Comparison of ENCODE assay signal across 10 cellular contexts in genomic region chr6:71404145-71404966, GRCh38.
DNase-seq lines count a peak whose midpoint lies in the region; ATAC-seq, FAIRE-seq and TF ChIP-seq lines count a peak whose summit lies in the region.
"Had no signal": no experiment of that assay in that cellular context is flagged by ENCODE, and none has a peak within 500 bp of the region (broad histone marks: within the 10 kb centered on the region; RNA-seq: fewer than 3 reads in every experiment).

No MANE protein-coding gene starts in this region.

- H3K27ac Mint-ChIP-seq in naive thymus-derived CD4-positive, alpha-beta T cell, result no peak overlapping the region

- TF ChIP-seq CTCF in heart right ventricle (IDR thresholded peaks at IDR 0.05) (no peak), retinal pigment epithelial cell (conservative IDR thresholded peaks at IDR 0.05; ENCODE audit: low read depth, low read length) (no peak)

- peak; percentile 59 to 90 (median 82) for ATAC-seq in heart right ventricle
- ATAC-seq in naive thymus-derived CD4-positive, alpha-beta T cell, result no peak
- ATAC-seq in HG02973 (IDR thresholded peaks at IDR 0.05; ENCODE audit: unreplicated experiment), result no peak

- H3K4me1 Mint-ChIP-seq in naive thymus-derived CD4-positive, alpha-beta T cell, result peaks cover 0 to under 1% (median 0%) of the 10 kb centered on the region in 7 donors

- H3K27ac ChIP-seq in heart right ventricle, result peak overlapping the region in 8 of 10 donors; percentile 16 to 75 (median 45)
- H3K27ac ChIP-seq in naive thymus-derived CD4-positive, alpha-beta T cell (ENCODE audit: low read depth, low read length), result no peak overlapping the region

- FAIRE-seq in H54 (lab: Jason Lieb, UNC), result peak; percentile 95

- DNase-seq in H54 (ENCODE audit: insufficient read length, low spot score), result no peak
- peak; percentile 37 for DNase-seq in amniotic stem cell (lab: John Stamatoyannopoulos, UW)
- no peak for DNase-seq in heart right ventricle
- DNase-seq in retinal pigment epithelial cell (ENCODE audit: low read depth), result peak; percentile 91
- DNase-seq in SIG-M5 (lab: John Stamatoyannopoulos, UW), result no peak
- no peak for DNase-seq in naive thymus-derived CD4-positive, alpha-beta T cell
- DNase-seq in activated T-cell treated with anti-CD3 and anti-CD28 coated beads, Interleukin-2, amount 50 U/mL, for 48 hours, result no peak
- DNase-seq: activated gamma-delta T cell, retina had no signal

- no peaks in the 10 kb centered on the region for H3K36me3 Mint-ChIP-seq in naive thymus-derived CD4-positive, alpha-beta T cell

- peaks cover 12 to 32% (median 25%) of the 10 kb centered on the region in 5 donors for H3K27me3 Mint-ChIP-seq in naive thymus-derived CD4-positive, alpha-beta T cell

- H3K4me3 ChIP-seq in heart right ventricle, result peak overlapping the region in 5 of 10 donors; percentile 8 to 31 (median 27)
- H3K4me3 ChIP-seq in retinal pigment epithelial cell (ENCODE audit: low read length), result peak overlapping the region; percentile 42
- H3K4me3 ChIP-seq in naive thymus-derived CD4-positive, alpha-beta T cell (ENCODE audit: low read length), result no peak overlapping the region

- peaks cover 0 to 3% (median 0%) of the 10 kb centered on the region in 11 donors for H3K9me3 Mint-ChIP-seq in naive thymus-derived CD4-positive, alpha-beta T cell

- whole genome bisulfite sequencing in heart right ventricle, 2 donors, result 42 to 56% methylated on average over 4 of the region's 4 CpGs

- H3K27me3 ChIP-seq in heart right ventricle, result no peaks in the 10 kb centered on the region
- no peaks in the 10 kb centered on the region for H3K27me3 ChIP-seq in naive thymus-derived CD4-positive, alpha-beta T cell (ENCODE audit: control insufficient read depth in 2 of 2, insufficient read depth in 2 of 2, low read length in 2 of 2)

- peaks cover 8 to 78% (median 50%) of the 10 kb centered on the region in 9 donors for H3K4me1 ChIP-seq in heart right ventricle
- no peaks in the 10 kb centered on the region for H3K4me1 ChIP-seq in naive thymus-derived CD4-positive, alpha-beta T cell (ENCODE audit: control insufficient read depth in 2 of 2, insufficient read depth in 2 of 2, low read length in 2 of 2)

- CTCF ChIA-PET in naive thymus-derived CD4-positive, alpha-beta T cell (lab: Charles Lee), result no interaction called here

- no peak overlapping the region for H3K4me3 Mint-ChIP-seq in naive thymus-derived CD4-positive, alpha-beta T cell

- peaks cover 0 to 39% (median 0%) of the 10 kb centered on the region in 9 donors for H3K36me3 ChIP-seq in heart right ventricle
- H3K36me3 ChIP-seq in naive thymus-derived CD4-positive, alpha-beta T cell (ENCODE audit: control insufficient read depth in 2 of 3, insufficient read depth in 3 of 3, low read length in 3 of 3), result no peaks in the 10 kb centered on the region

- POLR2A ChIA-PET in naive thymus-derived CD4-positive, alpha-beta T cell (lab: Charles Lee), result no interaction called here

- H3K9me3 ChIP-seq in heart right ventricle, result no peaks in the 10 kb centered on the region
- no peaks in the 10 kb centered on the region for H3K9me3 ChIP-seq in naive thymus-derived CD4-positive, alpha-beta T cell (ENCODE audit: control insufficient read depth in 2 of 3, low read length in 3 of 3)

- intact Hi-C loops in heart right ventricle (cut with DNase I), result no loop called here
- intact Hi-C loops in naive thymus-derived CD4-positive, alpha-beta T cell (cut with micrococcal nuclease), result no loop called here

- no peak for TF ChIP-seq POLR2A in H54 (IDR thresholded peaks at IDR 0.05; ENCODE audit: low read depth, low read length)

Comparison
In these comparisons a context has a peak if more than half of its experiments do, and no peak if none do; other contexts are left out.
1. DNase-seq: peak in amniotic stem cell (single experiment) and retinal pigment epithelial cell (single experiment); none in H54 (single experiment), heart right ventricle (0 of 2), SIG-M5 (single experiment), naive thymus-derived CD4-positive, alpha-beta T cell (0 of 9) and activated T-cell treated with anti-CD3 and anti-CD28 coated beads, Interleukin-2, amount 50 U/mL, for 48 hours (0 of 2).
2. ATAC-seq: peak in heart right ventricle (8 of 8); none in naive thymus-derived CD4-positive, alpha-beta T cell (single experiment) and HG02973 (single experiment).